ENCODE assay signal across 29 cellular contexts in the genomic region with DNA sequence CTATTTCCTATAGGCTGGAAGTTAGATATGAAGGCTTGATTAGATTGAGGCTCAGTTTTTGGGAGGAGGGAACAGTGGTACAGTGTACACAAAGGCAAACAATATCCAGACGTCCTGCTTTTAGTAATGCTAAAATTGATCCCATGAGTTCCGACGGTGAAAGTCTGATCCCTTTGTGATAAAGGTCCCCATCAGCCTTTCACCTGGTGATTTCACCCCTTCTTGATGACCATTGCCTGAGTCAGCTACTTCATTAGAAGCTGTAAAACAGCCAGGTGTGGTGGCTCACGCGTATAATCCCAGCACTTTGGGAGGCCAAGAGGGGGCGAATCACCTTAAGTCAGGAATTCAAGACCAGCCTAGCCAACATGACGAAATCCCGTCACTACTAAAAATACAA. TPM values are rescaled to one million over a fixed set of nuclear protein-coding genes. Genes with fewer than 3 reads are reported as not detected.
DNase-seq lines count a peak whose midpoint lies in the region; ATAC-seq and TF ChIP-seq lines count a peak whose summit lies in the region.
"Had no signal": no experiment of that assay in that cellular context is flagged by ENCODE, and none has a peak within 500 bp of the region (broad histone marks: within the 10 kb centered on the region; RNA-seq: fewer than 3 reads in every experiment).

No MANE protein-coding gene starts in this region.

- ATAC-seq in HG03565 (IDR thresholded peaks at IDR 0.05; ENCODE audit: unreplicated experiment), result no peak
- ATAC-seq: activated naive CD8-positive, alpha-beta T cell treated with anti-CD3 and anti-CD28 coated beads, Interleukin-2, amount 50 U/mL, for 24 hours; WTC11 had no signal

- peaks cover 19 to 31% of the 10 kb centered on the region in 2 donors for H3K36me3 Mint-ChIP-seq in CD4-positive, alpha-beta memory T cell

- H3K4me1 ChIP-seq in HAP-1, result peaks cover 10% of the 10 kb centered on the region
- H3K4me1 ChIP-seq in CD4-positive, alpha-beta memory T cell (ENCODE audit: insufficient read depth, low read length), result no peaks in the 10 kb centered on the region
- H3K4me1 ChIP-seq: BLaER1 treated with 17β-estradiol and CSF1 and Interleukin-3, amounts not matched to agents 10 nM and 100 nM had no signal

- no peak overlapping the region for H3K27ac Mint-ChIP-seq in CD4-positive, alpha-beta memory T cell
- H3K27ac Mint-ChIP-seq: activated CD4-positive, alpha-beta T cell treated with anti-CD3 and anti-CD28 coated beads, Interleukin-2, amount 10 ng/mL, durations not matched to agents 7 days and 5 days; activated naive CD8-positive, alpha-beta T cell treated with anti-CD3 and anti-CD28 coated beads, Interleukin-2, amount 50 U/mL, for 24 hours; activated T-cell treated with anti-CD3 and anti-CD28 coated beads, Interleukin-2, amount 50 U/mL, for 24 hours; nephron progenitor cell; WTC11 had no signal

- intact Hi-C loops in CD4-positive, alpha-beta memory T cell (cut with micrococcal nuclease), result no loop called here

- CTCF ChIA-PET in CD4-positive, alpha-beta memory T cell (lab: Charles Lee; ENCODE audit: partially characterized antibody), result no interaction called here

- H3K4me3 ChIP-seq in HAP-1 (no peak overlapping the region), epithelial cell of esophagus (ENCODE audit: low read length) (no peak overlapping the region)
- H3K4me3 ChIP-seq in CD4-positive, alpha-beta memory T cell (ENCODE audit: low read length in 2 of 2), result no peak overlapping the region
- H3K4me3 ChIP-seq: BLaER1 treated with 17β-estradiol and CSF1 and Interleukin-3, amounts not matched to agents 10 nM and 100 nM; dorsolateral prefrontal cortex; lung; ovary; transverse colon had no signal

- POLR2A ChIA-PET in CD4-positive, alpha-beta memory T cell (lab: Charles Lee; ENCODE audit: partially characterized antibody), result no interaction called here

- no peaks in the 10 kb centered on the region; the same call in 1 of the 2 replicates for H3K36me3 ChIP-seq in HAP-1 (replicated peaks)
- no peaks in the 10 kb centered on the region for H3K36me3 ChIP-seq in CD4-positive, alpha-beta memory T cell (ENCODE audit: insufficient read depth, low read length)
- H3K36me3 ChIP-seq: ovary, transverse colon had no signal

- TF ChIP-seq CTCF in epithelial cell of esophagus (IDR thresholded peaks at IDR 0.05; ENCODE audit: insufficient read depth, low read depth, low read length, missing control alignments), result no peak

- peaks cover 0 to 2% (median 0%) of the 10 kb centered on the region in 8 donors for H3K9me3 Mint-ChIP-seq in CD4-positive, alpha-beta memory T cell
- H3K9me3 Mint-ChIP-seq: activated CD4-positive, alpha-beta T cell treated with anti-CD3 and anti-CD28 coated beads, Interleukin-2, amount 10 ng/mL, durations not matched to agents 7 days and 5 days; activated naive CD8-positive, alpha-beta T cell treated with anti-CD3 and anti-CD28 coated beads, Interleukin-2, amount 50 U/mL, for 24 hours; activated T-cell treated with anti-CD3 and anti-CD28 coated beads, Interleukin-2, amount 50 U/mL, for 24 hours had no signal

- no peak overlapping the region for H3K4me3 Mint-ChIP-seq in CD4-positive, alpha-beta memory T cell
- H3K4me3 Mint-ChIP-seq: activated CD4-positive, alpha-beta T cell treated with anti-CD3 and anti-CD28 coated beads, Interleukin-2, amount 10 ng/mL, durations not matched to agents 7 days and 5 days; activated naive CD8-positive, alpha-beta T cell treated with anti-CD3 and anti-CD28 coated beads, Interleukin-2, amount 50 U/mL, for 24 hours; activated T-cell treated with anti-CD3 and anti-CD28 coated beads, Interleukin-2, amount 50 U/mL, for 24 hours; nephron progenitor cell; WTC11 had no signal

- H3K4me1 Mint-ChIP-seq in CD4-positive, alpha-beta memory T cell, result no peaks in the 10 kb centered on the region
- H3K4me1 Mint-ChIP-seq: activated CD4-positive, alpha-beta T cell treated with anti-CD3 and anti-CD28 coated beads, Interleukin-2, amount 10 ng/mL, durations not matched to agents 7 days and 5 days; activated naive CD8-positive, alpha-beta T cell treated with anti-CD3 and anti-CD28 coated beads, Interleukin-2, amount 50 U/mL, for 24 hours; nephron progenitor cell had no signal

- H3K27me3 ChIP-seq in HAP-1 (ENCODE audit: low read depth), result no peaks in the 10 kb centered on the region
- no peaks in the 10 kb centered on the region for H3K27me3 ChIP-seq in CD4-positive, alpha-beta memory T cell (ENCODE audit: insufficient read depth, low read length)
- H3K27me3 ChIP-seq: BLaER1 treated with 17β-estradiol and CSF1 and Interleukin-3, amounts not matched to agents 10 nM and 100 nM; dorsolateral prefrontal cortex; ovary; transverse colon had no signal

- DNase-seq in HAP-1 (ENCODE audit: low spot score in 2 of 2) (peak; percentile 16 to 59), RKO (ENCODE audit: low spot score) (peak; percentile 21), epithelial cell of esophagus (ENCODE audit: low read depth) (peak; percentile 78), renal cortical epithelial cell (ENCODE audit: low read depth) (peak; percentile 36), DMS53 treated with DMSO at 0.1 percent for 48 hours (lab: John Stamatoyannopoulos, UW; ENCODE audit: unreplicated experiment) (no peak)
- DNase-seq in CD4-positive, alpha-beta memory T cell, result no peak
- DNase-seq: activated CD4-positive, alpha-beta T cell treated with anti-CD3 and anti-CD28 coated beads, Interleukin-2, amount 10 ng/mL, durations not matched to agents 7 days and 5 days; activated gamma-delta T cell treated with Interleukin-2 at 50 U/mL for 16 hours; activated naive CD8-positive, alpha-beta T cell treated with anti-CD3 and anti-CD28 coated beads, Interleukin-2, amount 50 U/mL, for 24 hours; activated T-cell treated with anti-CD3 and anti-CD28 coated beads, Interleukin-2, amount 50 U/mL, for 24 hours; cerebellar nuclear complex; DND-41; dorsolateral prefrontal cortex; glutamatergic neuron; KBM-7; kidney; NCI-H1417 treated with DMSO at 0.1 percent for 48 hours; NCI-H446; NCI-H82; nephron progenitor cell; ovary; Right ventricle myocardium superior; small intestine; stimulated activated CD4-positive, alpha-beta T cell treated with anti-CD3 and anti-CD28 coated beads, Interleukin-1b, Interleukin-23, amount 100 ng/mL, for 48 hours; transverse colon had no signal

- in situ Hi-C loops in HAP-1 (cut with MboI; ENCODE audit: low sequenced_read_pairs), result no loop called here

- no peaks in the 10 kb centered on the region for H3K9me3 ChIP-seq in HAP-1
- no peaks in the 10 kb centered on the region for H3K9me3 ChIP-seq in CD4-positive, alpha-beta memory T cell (ENCODE audit: control insufficient read depth in 1 of 2, low read length in 2 of 2)
- H3K9me3 ChIP-seq: ovary, transverse colon had no signal

- no peaks in the 10 kb centered on the region for H3K27me3 Mint-ChIP-seq in CD4-positive, alpha-beta memory T cell
- H3K27me3 Mint-ChIP-seq: activated CD4-positive, alpha-beta T cell treated with anti-CD3 and anti-CD28 coated beads, Interleukin-2, amount 10 ng/mL, durations not matched to agents 7 days and 5 days; activated naive CD8-positive, alpha-beta T cell treated with anti-CD3 and anti-CD28 coated beads, Interleukin-2, amount 50 U/mL, for 24 hours; activated T-cell treated with anti-CD3 and anti-CD28 coated beads, Interleukin-2, amount 50 U/mL, for 24 hours had no signal

- no peak overlapping the region for H3K27ac ChIP-seq in CD4-positive, alpha-beta memory T cell (ENCODE audit: low read depth, low read length)
- H3K27ac ChIP-seq: BLaER1 treated with 17β-estradiol and CSF1 and Interleukin-3, amounts not matched to agents 10 nM and 100 nM; ovary; transverse colon had no signal

RNA-seq across cellular contexts. Expression of a gene that starts 29.7 kb away (rescaled TPM):
- 119 and 134 TPM in 2 replicates for total RNA-seq in renal cortical epithelial cell
- total RNA-seq in CD4-positive, alpha-beta memory T cell, result 1 to 10 TPM; 5.1 to 6.0 TPM
- 1 to 10 TPM; 4.1 to 4.8 TPM for polyA plus RNA-seq in CD4-positive, alpha-beta memory T cell

Comparison
In these comparisons a context has a peak if more than half of its experiments do, and no peak if none do; other contexts are left out.
1. DNase-seq: peak in HAP-1 (2 of 2), RKO (single experiment), epithelial cell of esophagus (single experiment) and renal cortical epithelial cell (single experiment); none in CD4-positive, alpha-beta memory T cell (0 of 5) and DMS53 treated with DMSO at 0.1 percent for 48 hours (single experiment).
2. RNA of a gene that starts 29.7 kb away (total RNA-seq): 119 to 134 TPM in renal cortical epithelial cell; 5.1 to 6.0 TPM in CD4-positive, alpha-beta memory T cell; every median in the first group is over 10 times any median in the second.